In the genomic region with DNA sequence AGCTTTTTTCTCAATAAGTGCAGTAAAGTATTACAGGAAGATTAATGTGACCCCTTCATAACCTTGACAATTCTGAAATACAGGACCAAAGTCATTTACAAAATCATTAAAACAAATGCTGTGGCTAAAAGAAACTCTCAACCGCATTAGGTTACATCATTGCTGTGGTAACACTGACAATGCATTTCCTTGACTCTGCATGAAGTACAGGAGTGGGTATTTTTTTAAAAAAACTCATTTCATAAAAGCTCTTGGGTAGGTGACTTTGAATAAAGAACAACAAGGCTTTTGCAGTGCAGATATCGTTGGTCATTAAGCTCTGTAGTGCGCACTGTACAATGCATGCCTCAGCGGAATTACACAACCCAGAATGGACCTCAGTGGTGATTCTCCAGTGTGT, we compare ENCODE assay signal across 18 cellular contexts.
"Had no signal": no experiment of that assay in that cellular context is flagged by ENCODE, and none has a peak within 500 bp of the region (broad histone marks: within the 10 kb centered on the region; RNA-seq: fewer than 3 reads in every experiment).

No MANE protein-coding gene starts in this region.

- DNase-seq: effector memory CD8-positive, alpha-beta T cell; gastrocnemius medialis; glutamatergic neuron; immature natural killer cell; left lung; lower lobe of right lung; nucleus accumbens; ovary; small intestine; stimulated activated CD4-positive, alpha-beta T cell treated with anti-CD3 and anti-CD28 coated beads, Interleukin-12 subunit alpha, Interleukin-12 subunit beta, amount 100 ng/mL, for 4 hours; stimulated activated naive CD4-positive, alpha-beta T cell treated with Interleukin-2 at 50 U/mL for 16 hours; trophoblast cell; uterus had no signal

- H3K4me2 ChIP-seq: neural progenitor cell had no signal

- ATAC-seq: effector memory CD8-positive, alpha-beta T cell; gastrocnemius medialis; left lung; lower lobe of right lung; natural killer cell treated with Interleukin-12 subunit alpha and Interleukin-12 subunit beta and Interleukin-15 and Interleukin-18, amount 100 ng/mL, for 72 hours had no signal

- H3K9ac ChIP-seq: neural progenitor cell had no signal

- H3K27me3 ChIP-seq: gastrocnemius medialis, neural progenitor cell, ovary, right atrium auricular region, uterus had no signal

- H3K4me3 ChIP-seq: esophagus muscularis mucosa, gastrocnemius medialis, left lung, lower lobe of right lung, neural progenitor cell, ovary, right atrium auricular region, uterus had no signal

- H3K9me3 ChIP-seq: esophagus muscularis mucosa, gastrocnemius medialis, left lung, lower lobe of right lung, ovary, right atrium auricular region, uterus had no signal

- H3K27ac ChIP-seq: epithelial cell of prostate, esophagus muscularis mucosa, gastrocnemius medialis, left lung, lower lobe of right lung, neural progenitor cell, ovary, right atrium auricular region, uterus had no signal

- H2AFZ ChIP-seq: neural progenitor cell had no signal

- H3K36me3 ChIP-seq: esophagus muscularis mucosa, gastrocnemius medialis, left lung, lower lobe of right lung, neural progenitor cell, ovary, right atrium auricular region, uterus had no signal

- H3K4me1 ChIP-seq: gastrocnemius medialis, left lung, lower lobe of right lung, neural progenitor cell, right atrium auricular region, uterus had no signal
